In genomic region chr4:751676-752075, GRCh38 we compare ENCODE assay signal across 1 cellular context.
TF ChIP-seq lines count a peak whose summit lies in the region.

No MANE protein-coding gene starts in this region.

TF ChIP-seq in HepG2, 621 proteins besides CTCF, POLR2A, EP300 and RAD21:
- no peak for TF ChIP-seq POLR2G (IDR thresholded peaks at IDR 0.05; ENCODE audit: low read depth, low read length)
- TF ChIP-seq GZF1 (CRISPR knock-in tag; IDR thresholded peaks at IDR 0.05): no peak
- TF ChIP-seq NCOA1 (CRISPR knock-in tag; IDR thresholded peaks at IDR 0.05): no peak
- no peak for TF ChIP-seq NFKBIZ (CRISPR knock-in tag; IDR thresholded peaks at IDR 0.05)
- no peak for TF ChIP-seq SYNCRIP (IDR thresholded peaks at IDR 0.05; ENCODE audit: insufficient read depth, low read depth, low read length)
- no peak for TF ChIP-seq KLF15 (CRISPR knock-in tag; IDR thresholded peaks at IDR 0.05; ENCODE audit: borderline replicate concordance)
- TF ChIP-seq ZNF878 (CRISPR knock-in tag; IDR thresholded peaks at IDR 0.05): no peak
- no peak for TF ChIP-seq ZNF274 (CRISPR knock-in tag; IDR thresholded peaks at IDR 0.05)
- TF ChIP-seq JUND (CRISPR knock-in tag; IDR thresholded peaks at IDR 0.05): no peak
- no peak for TF ChIP-seq HDAC1 (CRISPR knock-in tag; IDR thresholded peaks at IDR 0.05)
- no peak for TF ChIP-seq ZNF841 (CRISPR knock-in tag; IDR thresholded peaks at IDR 0.05; ENCODE audit: borderline replicate concordance)
- no peak for TF ChIP-seq ZSCAN29 (CRISPR knock-in tag; conservative IDR thresholded peaks at IDR 0.05)
- no peak for TF ChIP-seq ZNF414 (CRISPR knock-in tag; IDR thresholded peaks at IDR 0.05)
- no peak for TF ChIP-seq THRA (CRISPR knock-in tag; IDR thresholded peaks at IDR 0.05; ENCODE audit: borderline replicate concordance)
- no peak for TF ChIP-seq ATF3 (CRISPR knock-in tag; IDR thresholded peaks at IDR 0.05)
- TF ChIP-seq NONO (IDR thresholded peaks at IDR 0.05): no peak
- no peak for TF ChIP-seq NONO (CRISPR knock-in tag; conservative IDR thresholded peaks at IDR 0.05)
- no peak for TF ChIP-seq ZNF639 (CRISPR knock-in tag; conservative IDR thresholded peaks at IDR 0.05)
